Comparison of ENCODE assay signal across 16 cellular contexts in genomic region chr9:85630676-85631075, GRCh38.
A peak's percentile ranks its signal among the peaks of the same experiment; 100 is the strongest.
DNase-seq lines count a peak whose midpoint lies in the region; ATAC-seq and TF ChIP-seq lines count a peak whose summit lies in the region.
"Had no signal": no experiment of that assay in that cellular context is flagged by ENCODE, and none has a peak within 500 bp of the region (broad histone marks: within the 10 kb centered on the region; RNA-seq: fewer than 3 reads in every experiment).

No MANE protein-coding gene starts in this region.

- POLR2A ChIA-PET in HEK293 (lab: Yijun Ruan, JAX): no interaction called here
- POLR2A ChIA-PET in activated CD4-positive, alpha-beta T cell treated with anti-CD3 and anti-CD28 coated beads, Interleukin-2, amount 10 ng/mL, durations not matched to agents 7 days and 5 days (lab: Charles Lee): no interaction called here

- no peak overlapping the region for H3K4me3 Mint-ChIP-seq in CD4-positive, CD25-positive, alpha-beta regulatory T cell
- no peak overlapping the region for H3K4me3 Mint-ChIP-seq in stimulated activated effector memory CD8-positive, alpha-beta T cell treated with anti-CD3 and anti-CD28 coated beads, Interleukin-12 subunit alpha, Interleukin-12 subunit beta, amount 100 ng/mL, for 72 hours
- no peak overlapping the region for H3K4me3 Mint-ChIP-seq in activated CD4-positive, alpha-beta T cell treated with anti-CD3 and anti-CD28 coated beads, Interleukin-2, amount 10 ng/mL, durations not matched to agents 7 days and 5 days
- H3K4me3 Mint-ChIP-seq: B cell; CD8-positive, alpha-beta memory T cell; H9 had no signal

- H3K36me3 ChIP-seq in CD4-positive, CD25-positive, alpha-beta regulatory T cell (ENCODE audit: control insufficient read depth, insufficient read depth, low read length): peaks cover 10% of the 10 kb centered on the region
- H3K36me3 ChIP-seq in HEK293 (ENCODE audit: control insufficient read depth in 2 of 2, insufficient read depth in 1 of 2, low read length in 2 of 2): peaks cover 3 to 10% of the 10 kb centered on the region in 2 experiments; a peak in 2 of 3 replicates

- no peaks in the 10 kb centered on the region for H3K9me3 Mint-ChIP-seq in CD4-positive, CD25-positive, alpha-beta regulatory T cell
- H3K9me3 Mint-ChIP-seq in stimulated activated effector memory CD8-positive, alpha-beta T cell treated with anti-CD3 and anti-CD28 coated beads, Interleukin-12 subunit alpha, Interleukin-12 subunit beta, amount 100 ng/mL, for 72 hours: no peaks in the 10 kb centered on the region
- no peaks in the 10 kb centered on the region for H3K9me3 Mint-ChIP-seq in activated CD4-positive, alpha-beta T cell treated with anti-CD3 and anti-CD28 coated beads, Interleukin-2, amount 10 ng/mL, durations not matched to agents 7 days and 5 days
- H3K9me3 Mint-ChIP-seq: CD8-positive, alpha-beta memory T cell; H9 had no signal

- H3K4me1 Mint-ChIP-seq in CD4-positive, CD25-positive, alpha-beta regulatory T cell: peaks cover 0 to 9% (median 6%) of the 10 kb centered on the region in 4 donors
- H3K4me1 Mint-ChIP-seq in stimulated activated effector memory CD8-positive, alpha-beta T cell treated with anti-CD3 and anti-CD28 coated beads, Interleukin-12 subunit alpha, Interleukin-12 subunit beta, amount 100 ng/mL, for 72 hours: no peaks in the 10 kb centered on the region
- peaks cover 2% of the 10 kb centered on the region for H3K4me1 Mint-ChIP-seq in activated CD4-positive, alpha-beta T cell treated with anti-CD3 and anti-CD28 coated beads, Interleukin-2, amount 10 ng/mL, durations not matched to agents 7 days and 5 days
- H3K4me1 Mint-ChIP-seq: B cell, H9 had no signal

- no peak for ATAC-seq in CD4-positive, CD25-positive, alpha-beta regulatory T cell (ENCODE audit: low read depth in 2 of 2)
- no peak for ATAC-seq in stimulated activated effector memory CD8-positive, alpha-beta T cell treated with anti-CD3 and anti-CD28 coated beads, Interleukin-12 subunit alpha, Interleukin-12 subunit beta, amount 100 ng/mL, for 72 hours

- H3K27ac Mint-ChIP-seq in CD4-positive, CD25-positive, alpha-beta regulatory T cell: peak overlapping the region in 2 of 3 donors; percentile 74 to 82
- peak overlapping the region; percentile 23 for H3K27ac Mint-ChIP-seq in stimulated activated effector memory CD8-positive, alpha-beta T cell treated with anti-CD3 and anti-CD28 coated beads, Interleukin-12 subunit alpha, Interleukin-12 subunit beta, amount 100 ng/mL, for 72 hours
- no peak overlapping the region for H3K27ac Mint-ChIP-seq in activated CD4-positive, alpha-beta T cell treated with anti-CD3 and anti-CD28 coated beads, Interleukin-2, amount 10 ng/mL, durations not matched to agents 7 days and 5 days
- H3K27ac Mint-ChIP-seq: B cell had no signal

- no peaks in the 10 kb centered on the region for H3K27me3 Mint-ChIP-seq in CD4-positive, CD25-positive, alpha-beta regulatory T cell
- no peaks in the 10 kb centered on the region for H3K27me3 Mint-ChIP-seq in activated CD4-positive, alpha-beta T cell treated with anti-CD3 and anti-CD28 coated beads, Interleukin-2, amount 10 ng/mL, durations not matched to agents 7 days and 5 days
- H3K27me3 Mint-ChIP-seq: B cell; CD8-positive, alpha-beta memory T cell had no signal

- CTCF ChIA-PET in HEK293 (lab: Yijun Ruan, JAX): no interaction called here
- CTCF ChIA-PET in activated CD4-positive, alpha-beta T cell treated with anti-CD3 and anti-CD28 coated beads, Interleukin-2, amount 10 ng/mL, durations not matched to agents 7 days and 5 days (lab: Charles Lee): interaction anchor here (1.3 kb wide), 1 partner anchor 21 kb away, joined by 4 read pairs; no protein-coding TSS in a partner anchor

- H3K4me3 ChIP-seq in CD4-positive, CD25-positive, alpha-beta regulatory T cell (ENCODE audit: low read depth, low read length): no peak overlapping the region
- H3K4me3 ChIP-seq in HEK293 (ENCODE audit: low read depth, low read length) (no peak overlapping the region), epithelial cell of esophagus (ENCODE audit: low read length) (no peak overlapping the region)
- H3K4me3 ChIP-seq: BLaER1 treated with 17β-estradiol and CSF1 and Interleukin-3, amounts not matched to agents 10 nM and 100 nM had no signal

- TF ChIP-seq CTCF in HEK293 (tag by site-specific recombination; IDR thresholded peaks at IDR 0.05) (no peak), epithelial cell of esophagus (IDR thresholded peaks at IDR 0.05; ENCODE audit: insufficient read depth, low read depth, low read length, missing control alignments) (no peak)

- no peak for DNase-seq in CD4-positive, CD25-positive, alpha-beta regulatory T cell
- DNase-seq in epithelial cell of esophagus (ENCODE audit: low read depth) (peak; percentile 50), mucosa of gallbladder (ENCODE audit: low spot score) (no peak), AML-193 (lab: John Stamatoyannopoulos, UW) (no peak)
- no peak for DNase-seq in stimulated activated effector memory CD8-positive, alpha-beta T cell treated with anti-CD3 and anti-CD28 coated beads, Interleukin-12 subunit alpha, Interleukin-12 subunit beta, amount 100 ng/mL, for 72 hours (ENCODE audit: low spot score in 2 of 2)
- no peak for DNase-seq in activated CD4-positive, alpha-beta T cell treated with anti-CD3 and anti-CD28 coated beads, Interleukin-2, amount 10 ng/mL, durations not matched to agents 7 days and 5 days
- DNase-seq: 8988T; Caco-2; CD8-positive, alpha-beta memory T cell; GDM1; GOT3; H9 had no signal

- H3K9me3 ChIP-seq in CD4-positive, CD25-positive, alpha-beta regulatory T cell (ENCODE audit: control insufficient read depth in 2 of 2, low read length in 2 of 2): no peaks in the 10 kb centered on the region
- H3K9me3 ChIP-seq in HEK293 (ENCODE audit: control insufficient read depth, insufficient read depth, low read depth, low read length): no peaks in the 10 kb centered on the region
- H3K9me3 ChIP-seq: BLaER1 treated with 17β-estradiol and CSF1 and Interleukin-3, amounts not matched to agents 10 nM and 100 nM; Caco-2 had no signal

- no peaks in the 10 kb centered on the region for H3K4me1 ChIP-seq in CD4-positive, CD25-positive, alpha-beta regulatory T cell (ENCODE audit: control insufficient read depth, insufficient read depth, low read length, poor library complexity, severe bottlenecking)
- no peaks in the 10 kb centered on the region for H3K4me1 ChIP-seq in HEK293 (ENCODE audit: control insufficient read depth, insufficient read depth, low read length)
- H3K4me1 ChIP-seq: BLaER1 treated with 17β-estradiol and CSF1 and Interleukin-3, amounts not matched to agents 10 nM and 100 nM; Caco-2 had no signal

- no peak overlapping the region for H3K27ac ChIP-seq in CD4-positive, CD25-positive, alpha-beta regulatory T cell (ENCODE audit: insufficient read depth, low read length, poor library complexity, severe bottlenecking)
- no peak overlapping the region for H3K27ac ChIP-seq in HEK293 (ENCODE audit: extremely low read depth, low read depth, low read length)
- H3K27ac ChIP-seq: BLaER1 treated with 17β-estradiol and CSF1 and Interleukin-3, amounts not matched to agents 10 nM and 100 nM; HL-60 had no signal

- peaks cover 34% of the 10 kb centered on the region for H3K36me3 Mint-ChIP-seq in CD4-positive, CD25-positive, alpha-beta regulatory T cell
- H3K36me3 Mint-ChIP-seq in stimulated activated effector memory CD8-positive, alpha-beta T cell treated with anti-CD3 and anti-CD28 coated beads, Interleukin-12 subunit alpha, Interleukin-12 subunit beta, amount 100 ng/mL, for 72 hours: peaks cover 24% of the 10 kb centered on the region
- peaks cover 10% of the 10 kb centered on the region for H3K36me3 Mint-ChIP-seq in activated CD4-positive, alpha-beta T cell treated with anti-CD3 and anti-CD28 coated beads, Interleukin-2, amount 10 ng/mL, durations not matched to agents 7 days and 5 days (ENCODE audit: low read depth)

- no peaks in the 10 kb centered on the region for H3K27me3 ChIP-seq in CD4-positive, CD25-positive, alpha-beta regulatory T cell (ENCODE audit: control insufficient read depth, insufficient read depth, low read length)
- H3K27me3 ChIP-seq: BLaER1 treated with 17β-estradiol and CSF1 and Interleukin-3, amounts not matched to agents 10 nM and 100 nM had no signal

TF ChIP-seq in HEK293, 187 proteins besides CTCF, POLR2A, EP300 and RAD21:
- 0 out of 2 replicates have a peak, but pooled peaks have one; percentile 25 for TF ChIP-seq SCRT2 (tag by site-specific recombination; IDR thresholded peaks at IDR 0.05)
- TF ChIP-seq ZBTB17 (tag by site-specific recombination; IDR thresholded peaks at IDR 0.05): no peak
